34 cellular contexts compared by ENCODE assay signal in the genomic region with DNA sequence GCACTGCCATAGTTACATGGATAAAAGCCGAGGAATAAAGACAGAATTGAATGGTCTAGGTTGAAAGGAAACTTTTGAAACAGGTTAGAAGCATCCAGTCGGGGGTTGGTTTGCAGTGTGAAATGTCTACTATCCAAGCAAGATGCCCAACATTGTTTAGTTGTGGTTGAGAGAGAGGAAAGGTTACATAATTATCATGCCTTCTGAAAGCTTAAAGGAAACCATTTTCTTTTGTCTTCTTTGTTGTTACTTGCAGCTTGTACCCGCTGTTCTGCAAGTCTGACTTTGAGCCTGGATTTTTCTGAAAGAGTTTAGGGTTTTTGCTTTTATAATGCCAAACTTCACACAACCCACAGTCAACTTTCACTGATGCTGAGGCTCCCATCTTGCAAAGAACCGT.
"Had no signal": no experiment of that assay in that cellular context is flagged by ENCODE, and none has a peak within 500 bp of the region (broad histone marks: within the 10 kb centered on the region; RNA-seq: fewer than 3 reads in every experiment).

No MANE protein-coding gene starts in this region.

- H3K27ac Mint-ChIP-seq: activated CD4-positive, alpha-beta memory T cell treated with anti-CD3 and anti-CD28 coated beads, Interleukin-2, amount 10 ng/mL, durations not matched to agents 7 days and 5 days; activated CD4-positive, alpha-beta T cell treated with anti-CD3 and anti-CD28 coated beads, Interleukin-2, amount 10 ng/mL, durations not matched to agents 7 days and 5 days; activated naive CD8-positive, alpha-beta T cell treated with anti-CD3 and anti-CD28 coated beads for 36 hours; activated T-cell treated with anti-CD3 and anti-CD28 coated beads, Interleukin-2, amount 50 U/mL, for 24 hours; activated T-helper 17 cell treated with anti-CD3 and anti-CD28 coated beads, Interleukin-2, amount 50 U/mL, for 72 hours; stimulated activated memory B cell treated with anti-CD40 and anti-IgM and Interleukin-4, amounts not matched to agents 10 μg/mL and 1 μg/mL and 100 μg/mL, for 72 hours; stimulated activated naive CD8-positive, alpha-beta T cell treated with anti-CD3 and anti-CD28 coated beads, Interleukin-15, amount 100 ng/mL, for 72 hours; WTC11 had no signal

- H3K9me3 ChIP-seq: colonic mucosa, esophagus squamous epithelium, left lung, ovary, prostate gland, sigmoid colon, thyroid gland, upper lobe of right lung had no signal

- DNase-seq: activated CD4-positive, alpha-beta memory T cell treated with anti-CD3 and anti-CD28 coated beads, Interleukin-2, amount 10 ng/mL, durations not matched to agents 7 days and 5 days; activated CD4-positive, alpha-beta T cell treated with anti-CD3 and anti-CD28 coated beads for 1 hour; activated CD4-positive, alpha-beta T cell treated with anti-CD3 and anti-CD28 coated beads, Interleukin-2, amount 10 ng/mL, durations not matched to agents 7 days and 5 days; activated CD8-positive, alpha-beta memory T cell treated with anti-CD3 and anti-CD28 coated beads, Interleukin-2, amount 50 U/mL, for 48 hours; activated gamma-delta T cell treated with Interleukin-2 at 50 U/mL for 16 hours; activated naive CD8-positive, alpha-beta T cell treated with anti-CD3 and anti-CD28 coated beads for 36 hours; activated T-cell treated with anti-CD3 and anti-CD28 coated beads, Interleukin-2, amount 50 U/mL, for 24 hours; amygdala; colonic mucosa; effector CD8-positive, alpha-beta T cell; esophagus squamous epithelium; foreskin melanocyte; kidney glomerular epithelial cell; left lung; mesendoderm; ovary; sigmoid colon; stimulated activated CD4-positive, alpha-beta T cell treated with anti-CD3 and anti-CD28 coated beads, Interleukin-1b, Interleukin-23, amount 100 ng/mL, for 48 hours; stimulated activated CD4-positive, alpha-beta T cell treated with anti-CD3 and anti-CD28 coated beads, Interleukin-4, amount 100 ng/mL, for 4 hours; stimulated activated CD8-positive, alpha-beta memory T cell treated with anti-CD3 and anti-CD28 coated beads, Interleukin-4, amount 100 ng/mL, for 48 hours; stimulated activated naive CD8-positive, alpha-beta T cell treated with anti-CD3 and anti-CD28 coated beads, Interleukin-15, amount 100 ng/mL, for 72 hours; substantia nigra; T-helper 2 cell; thyroid gland; upper lobe of right lung had no signal

- H3K27me3 ChIP-seq: colonic mucosa, esophagus squamous epithelium, left lung, ovary, sigmoid colon, thyroid gland, upper lobe of right lung had no signal

- H3K9me3 Mint-ChIP-seq: activated CD4-positive, alpha-beta memory T cell treated with anti-CD3 and anti-CD28 coated beads, Interleukin-2, amount 10 ng/mL, durations not matched to agents 7 days and 5 days; activated naive CD8-positive, alpha-beta T cell treated with anti-CD3 and anti-CD28 coated beads for 36 hours; activated T-cell treated with anti-CD3 and anti-CD28 coated beads, Interleukin-2, amount 50 U/mL, for 24 hours; activated T-helper 17 cell treated with anti-CD3 and anti-CD28 coated beads, Interleukin-2, amount 50 U/mL, for 72 hours; nephron; stimulated activated naive CD8-positive, alpha-beta T cell treated with anti-CD3 and anti-CD28 coated beads, Interleukin-15, amount 100 ng/mL, for 72 hours; WTC11 had no signal

- H3K4me2 ChIP-seq: smooth muscle cell had no signal

- FAIRE-seq: endometrium had no signal

- H3K4me1 Mint-ChIP-seq: activated CD4-positive, alpha-beta memory T cell treated with anti-CD3 and anti-CD28 coated beads, Interleukin-2, amount 10 ng/mL, durations not matched to agents 7 days and 5 days; activated T-helper 17 cell treated with anti-CD3 and anti-CD28 coated beads, Interleukin-2, amount 50 U/mL, for 72 hours; stimulated activated memory B cell treated with anti-CD40 and anti-IgM and Interleukin-4, amounts not matched to agents 10 μg/mL and 1 μg/mL and 100 μg/mL, for 72 hours; WTC11 had no signal

- H3K27ac ChIP-seq: colonic mucosa, epithelial cell of prostate, esophagus squamous epithelium, left lung, ovary, prostate gland, sigmoid colon, thyroid gland, upper lobe of right lung had no signal

- H3K27me3 Mint-ChIP-seq: activated T-cell treated with anti-CD3 and anti-CD28 coated beads, Interleukin-2, amount 50 U/mL, for 24 hours; activated T-helper 17 cell treated with anti-CD3 and anti-CD28 coated beads, Interleukin-2, amount 50 U/mL, for 72 hours; stimulated activated memory B cell treated with anti-CD40 and anti-IgM and Interleukin-4, amounts not matched to agents 10 μg/mL and 1 μg/mL and 100 μg/mL, for 72 hours; stimulated activated naive CD8-positive, alpha-beta T cell treated with anti-CD3 and anti-CD28 coated beads, Interleukin-15, amount 100 ng/mL, for 72 hours had no signal

- H3K36me3 Mint-ChIP-seq: activated naive CD8-positive, alpha-beta T cell treated with anti-CD3 and anti-CD28 coated beads for 36 hours; stimulated activated memory B cell treated with anti-CD40 and anti-IgM and Interleukin-4, amounts not matched to agents 10 μg/mL and 1 μg/mL and 100 μg/mL, for 72 hours; WTC11 had no signal

- H3K4me1 ChIP-seq: colonic mucosa, esophagus squamous epithelium, left lung, prostate gland, sigmoid colon, thyroid gland, upper lobe of right lung had no signal

- ATAC-seq: activated T-helper 17 cell treated with anti-CD3 and anti-CD28 coated beads, Interleukin-2, amount 50 U/mL, for 72 hours; left lung; stimulated activated memory B cell treated with anti-CD40 and anti-IgM and Interleukin-4, amounts not matched to agents 10 μg/mL and 1 μg/mL and 100 μg/mL, for 72 hours; stimulated activated naive CD8-positive, alpha-beta T cell treated with anti-CD3 and anti-CD28 coated beads, Interleukin-15, amount 100 ng/mL, for 72 hours; upper lobe of right lung; WTC11 had no signal

- H3K36me3 ChIP-seq: colonic mucosa, esophagus squamous epithelium, left lung, ovary, prostate gland, sigmoid colon, thyroid gland, upper lobe of right lung had no signal

- H3K4me3 ChIP-seq: colonic mucosa, esophagus squamous epithelium, left lung, lung, ovary, prostate gland, sigmoid colon, smooth muscle cell, thyroid gland, upper lobe of right lung had no signal

- H3K4me3 Mint-ChIP-seq: activated CD4-positive, alpha-beta memory T cell treated with anti-CD3 and anti-CD28 coated beads, Interleukin-2, amount 10 ng/mL, durations not matched to agents 7 days and 5 days; activated CD4-positive, alpha-beta T cell treated with anti-CD3 and anti-CD28 coated beads, Interleukin-2, amount 10 ng/mL, durations not matched to agents 7 days and 5 days; activated naive CD8-positive, alpha-beta T cell treated with anti-CD3 and anti-CD28 coated beads for 36 hours; activated T-cell treated with anti-CD3 and anti-CD28 coated beads, Interleukin-2, amount 50 U/mL, for 24 hours; activated T-helper 17 cell treated with anti-CD3 and anti-CD28 coated beads, Interleukin-2, amount 50 U/mL, for 72 hours; nephron; stimulated activated memory B cell treated with anti-CD40 and anti-IgM and Interleukin-4, amounts not matched to agents 10 μg/mL and 1 μg/mL and 100 μg/mL, for 72 hours; stimulated activated naive CD8-positive, alpha-beta T cell treated with anti-CD3 and anti-CD28 coated beads, Interleukin-15, amount 100 ng/mL, for 72 hours; WTC11 had no signal
